15 cellular contexts compared by ENCODE assay signal in genomic region chr15:70154440-70155347, GRCh38. TPM values are rescaled to one million over a fixed set of nuclear protein-coding genes. Genes with fewer than 3 reads are reported as not detected.
A peak's percentile ranks its signal among the peaks of the same experiment; 100 is the strongest.
DNase-seq lines count a peak whose midpoint lies in the region; ATAC-seq and TF ChIP-seq lines count a peak whose summit lies in the region.
"Had no signal": no experiment of that assay in that cellular context is flagged by ENCODE, and none has a peak within 500 bp of the region (broad histone marks: within the 10 kb centered on the region; RNA-seq: fewer than 3 reads in every experiment).

No MANE protein-coding gene starts in this region.

- no peaks in the 10 kb centered on the region for H3K27me3 ChIP-seq in gastroesophageal sphincter

- no peak for ATAC-seq in natural killer cell treated with Interleukin-12 subunit alpha and Interleukin-12 subunit beta and Interleukin-15 and Interleukin-18, amount 100 ng/mL, for 72 hours
- ATAC-seq in natural killer cell (no peak), gastroesophageal sphincter (peak; percentile 14), mucosa of descending colon (peak; percentile 22), GM19467 (IDR thresholded peaks at IDR 0.05; ENCODE audit: unreplicated experiment) (no peak)
- no peak for ATAC-seq in activated naive CD8-positive, alpha-beta T cell treated with anti-CD3 and anti-CD28 coated beads, Interleukin-2, amount 50 U/mL, for 24 hours
- ATAC-seq: A549, T-helper 17 cell had no signal

- H3K9me3 Mint-ChIP-seq in natural killer cell treated with Interleukin-12 subunit alpha and Interleukin-12 subunit beta and Interleukin-15 and Interleukin-18, amount 100 ng/mL, for 72 hours = no peaks in the 10 kb centered on the region
- no peaks in the 10 kb centered on the region for H3K9me3 Mint-ChIP-seq in natural killer cell
- peaks cover under 1% of the 10 kb centered on the region for H3K9me3 Mint-ChIP-seq in chondrocyte (ENCODE audit: low read depth)
- no peaks in the 10 kb centered on the region for H3K9me3 Mint-ChIP-seq in activated naive CD8-positive, alpha-beta T cell treated with anti-CD3 and anti-CD28 coated beads, Interleukin-2, amount 50 U/mL, for 24 hours
- H3K9me3 Mint-ChIP-seq: stimulated activated naive CD8-positive, alpha-beta T cell treated with anti-CD3 and anti-CD28 coated beads, Interleukin-15, Interleukin-2, amounts not matched to agents 100 ng/mL and 50 ng/mL, for 24 hours had no signal

- no peak for TF ChIP-seq EP300 in gastroesophageal sphincter (IDR thresholded peaks at IDR 0.05)

- no peaks in the 10 kb centered on the region for H3K36me3 ChIP-seq in gastroesophageal sphincter
- H3K36me3 ChIP-seq in mucosa of descending colon (ENCODE audit: low read depth) = no peaks in the 10 kb centered on the region

- TF ChIP-seq CTCF in natural killer cell (IDR thresholded peaks at IDR 0.05) = no peak
- TF ChIP-seq CTCF in gastroesophageal sphincter (IDR thresholded peaks at IDR 0.05) = no peak
- no peak for TF ChIP-seq CTCF in mucosa of descending colon (IDR thresholded peaks at IDR 0.05)
- no peak for TF ChIP-seq CTCF in chondrocyte (IDR thresholded peaks at IDR 0.05)

- no peak for TF ChIP-seq POLR2A in gastroesophageal sphincter (IDR thresholded peaks at IDR 0.05)

- no peak overlapping the region for H3K27ac ChIP-seq in gastroesophageal sphincter
- H3K27ac ChIP-seq: A549 had no signal

- H3K4me3 ChIP-seq in gastroesophageal sphincter (no peak overlapping the region), mucosa of descending colon (no peak overlapping the region)
- H3K4me3 ChIP-seq: A549 had no signal

- H3K27ac Mint-ChIP-seq in natural killer cell treated with Interleukin-12 subunit alpha and Interleukin-12 subunit beta and Interleukin-15 and Interleukin-18, amount 100 ng/mL, for 72 hours = no peak overlapping the region
- no peak overlapping the region for H3K27ac Mint-ChIP-seq in natural killer cell
- no peak overlapping the region for H3K27ac Mint-ChIP-seq in chondrocyte (ENCODE audit: unreplicated experiment)
- H3K27ac Mint-ChIP-seq in activated naive CD8-positive, alpha-beta T cell treated with anti-CD3 and anti-CD28 coated beads, Interleukin-2, amount 50 U/mL, for 24 hours = no peak overlapping the region
- H3K27ac Mint-ChIP-seq: stimulated activated naive CD8-positive, alpha-beta T cell treated with anti-CD3 and anti-CD28 coated beads, Interleukin-15, Interleukin-2, amounts not matched to agents 100 ng/mL and 50 ng/mL, for 24 hours; T-helper 17 cell had no signal

- peaks cover 18 to 26% of the 10 kb centered on the region in 2 donors for H3K4me1 Mint-ChIP-seq in natural killer cell treated with Interleukin-12 subunit alpha and Interleukin-12 subunit beta and Interleukin-15 and Interleukin-18, amount 100 ng/mL, for 72 hours (ENCODE audit: low read depth in 2 of 2)
- H3K4me1 Mint-ChIP-seq in natural killer cell = peaks cover 28 to 30% of the 10 kb centered on the region in 2 donors
- peaks cover 61% of the 10 kb centered on the region for H3K4me1 Mint-ChIP-seq in chondrocyte (ENCODE audit: low read depth)
- peaks cover 6% of the 10 kb centered on the region for H3K4me1 Mint-ChIP-seq in activated naive CD8-positive, alpha-beta T cell treated with anti-CD3 and anti-CD28 coated beads, Interleukin-2, amount 50 U/mL, for 24 hours

- intact Hi-C loops in natural killer cell (cut with micrococcal nuclease) = no loop called here
- intact Hi-C loops in mucosa of descending colon (cut with DNase I, micrococcal nuclease) = no loop called here

- H3K4me1 ChIP-seq in gastroesophageal sphincter (peaks cover 0 to 46% (median 14%) of the 10 kb centered on the region in 3 donors), mucosa of descending colon (ENCODE audit: low read depth) (peaks cover 3% of the 10 kb centered on the region)

- no peak overlapping the region for H3K4me3 Mint-ChIP-seq in natural killer cell treated with Interleukin-12 subunit alpha and Interleukin-12 subunit beta and Interleukin-15 and Interleukin-18, amount 100 ng/mL, for 72 hours
- H3K4me3 Mint-ChIP-seq in natural killer cell (no peak overlapping the region), chondrocyte (ENCODE audit: unreplicated experiment) (no peak overlapping the region)
- H3K4me3 Mint-ChIP-seq in activated naive CD8-positive, alpha-beta T cell treated with anti-CD3 and anti-CD28 coated beads, Interleukin-2, amount 50 U/mL, for 24 hours = no peak overlapping the region
- H3K4me3 Mint-ChIP-seq: stimulated activated naive CD8-positive, alpha-beta T cell treated with anti-CD3 and anti-CD28 coated beads, Interleukin-15, Interleukin-2, amounts not matched to agents 100 ng/mL and 50 ng/mL, for 24 hours; T-helper 17 cell had no signal

- WGBS in gastroesophageal sphincter (ENCODE audit: low coverage in 1 of 2), 2 donors = 53 to 54% methylated on average over 9 to 16 of the region's 21 CpGs

- peaks cover 29 to 48% of the 10 kb centered on the region in 2 donors for H3K27me3 Mint-ChIP-seq in natural killer cell treated with Interleukin-12 subunit alpha and Interleukin-12 subunit beta and Interleukin-15 and Interleukin-18, amount 100 ng/mL, for 72 hours
- H3K27me3 Mint-ChIP-seq in natural killer cell (ENCODE audit: low read depth in 2 of 2) (peaks cover 52 to 94% of the 10 kb centered on the region in 2 donors), chondrocyte (ENCODE audit: low read depth) (peaks cover 5% of the 10 kb centered on the region)
- peaks cover 16% of the 10 kb centered on the region for H3K27me3 Mint-ChIP-seq in activated naive CD8-positive, alpha-beta T cell treated with anti-CD3 and anti-CD28 coated beads, Interleukin-2, amount 50 U/mL, for 24 hours

- peak; percentile 51 for DNase-seq in natural killer cell treated with Interleukin-12 subunit alpha and Interleukin-12 subunit beta and Interleukin-15 and Interleukin-18, amount 100 ng/mL, for 72 hours (ENCODE audit: low spot score)
- no peak for DNase-seq in natural killer cell
- DNase-seq in mucosa of descending colon = no peak
- no peak for DNase-seq in stimulated activated CD8-positive, alpha-beta memory T cell treated with anti-CD3 and anti-CD28 coated beads, Interleukin-4, amount 100 ng/mL, for 48 hours
- no peak for DNase-seq in chondrocyte (ENCODE audit: low spot score)
- no peak for DNase-seq in activated naive CD8-positive, alpha-beta T cell treated with anti-CD3 and anti-CD28 coated beads, Interleukin-2, amount 50 U/mL, for 24 hours
- DNase-seq: foreskin fibroblast, GF-D8, midbrain, NCI-H774, T-helper 17 cell had no signal

- H3K9me3 ChIP-seq in gastroesophageal sphincter (no peaks in the 10 kb centered on the region), mucosa of descending colon (no peaks in the 10 kb centered on the region)
- H3K9me3 ChIP-seq: A549 had no signal

- H3K36me3 Mint-ChIP-seq in natural killer cell treated with Interleukin-12 subunit alpha and Interleukin-12 subunit beta and Interleukin-15 and Interleukin-18, amount 100 ng/mL, for 72 hours = no peaks in the 10 kb centered on the region
- H3K36me3 Mint-ChIP-seq in natural killer cell (no peaks in the 10 kb centered on the region), chondrocyte (ENCODE audit: low read depth) (no peaks in the 10 kb centered on the region)
- H3K36me3 Mint-ChIP-seq in activated naive CD8-positive, alpha-beta T cell treated with anti-CD3 and anti-CD28 coated beads, Interleukin-2, amount 50 U/mL, for 24 hours (ENCODE audit: low read depth) = no peaks in the 10 kb centered on the region

RNA-seq across cellular contexts. Expression of gene TLE3, which starts 57.0 kb away (rescaled TPM):
- 100 to 1,000 TPM in 1 of 2 donors, 10 to 100 TPM in 1; 57.6 to 128 TPM for total RNA-seq in natural killer cell treated with Interleukin-12 subunit alpha and Interleukin-12 subunit beta and Interleukin-15 and Interleukin-18, amount 100 ng/mL, for 72 hours
- total RNA-seq in natural killer cell (10 to 100 TPM; 32.1 to 94.9 (median 36.7) TPM), gastroesophageal sphincter (10 to 100 TPM; 32.4 to 81.6 (median 62.6) TPM), mucosa of descending colon (100 to 1,000 TPM in 2 of 3 donors, 10 to 100 TPM in 1; 77.6 to 123 (median 103) TPM), chondrocyte (36.9 to 53.4 TPM (median 51.3 TPM) in 3 replicates)

Comparison
In these comparisons a context has a peak if more than half of its experiments do, and no peak if none do; other contexts are left out.
1. ATAC-seq: peak in gastroesophageal sphincter (single experiment) and mucosa of descending colon (single experiment); none in natural killer cell treated with Interleukin-12 subunit alpha and Interleukin-12 subunit beta and Interleukin-15 and Interleukin-18, amount 100 ng/mL, for 72 hours (0 of 2), natural killer cell (0 of 3), GM19467 (single experiment) and activated naive CD8-positive, alpha-beta T cell treated with anti-CD3 and anti-CD28 coated beads, Interleukin-2, amount 50 U/mL, for 24 hours (single experiment).